ENCODE assay signal across 1 cellular context in the genomic region with DNA sequence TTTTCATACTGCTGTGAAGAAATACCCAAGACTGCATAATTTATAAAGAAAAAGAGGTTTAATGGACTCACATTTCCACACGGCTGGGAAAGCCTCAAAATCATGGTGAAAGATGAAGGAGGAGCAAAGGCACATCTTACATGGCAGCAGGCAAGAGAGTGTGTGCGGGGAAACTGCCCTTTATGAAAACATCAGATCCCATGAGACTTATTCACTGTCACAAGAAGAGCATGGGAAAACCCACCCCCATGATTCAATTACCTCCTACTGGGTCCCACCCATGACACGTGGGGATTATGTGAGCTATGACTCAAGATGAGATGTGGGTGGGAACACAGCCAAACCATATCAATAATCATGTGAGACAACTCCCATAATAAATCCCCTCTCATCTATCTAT.
TF ChIP-seq lines count a peak whose summit lies in the region.

No MANE protein-coding gene starts in this region.

TF ChIP-seq in HepG2, 621 proteins besides CTCF, POLR2A, EP300 and RAD21:
- TF ChIP-seq ZMAT3 (CRISPR knock-in tag; conservative IDR thresholded peaks at IDR 0.05) (no peak), ZNF431 (CRISPR knock-in tag; IDR thresholded peaks at IDR 0.05; ENCODE audit: borderline replicate concordance, low read depth) (peak; percentile 98), ZNF644 (CRISPR knock-in tag; IDR thresholded peaks at IDR 0.05; ENCODE audit: low read depth) (no peak), MBD4 (IDR thresholded peaks at IDR 0.05; ENCODE audit: borderline replicate concordance, low read length) (no peak)
